In genomic region chr11:84685976-84686375, GRCh38 we compare ENCODE assay signal across 17 cellular contexts.
DNase-seq lines count a peak whose midpoint lies in the region; ATAC-seq and TF ChIP-seq lines count a peak whose summit lies in the region.
"Had no signal": no experiment of that assay in that cellular context is flagged by ENCODE, and none has a peak within 500 bp of the region (broad histone marks: within the 10 kb centered on the region; RNA-seq: fewer than 3 reads in every experiment).

No MANE protein-coding gene starts in this region.

- no peaks in the 10 kb centered on the region for H3K9me3 Mint-ChIP-seq in GM23338

- H3K4me1 ChIP-seq in GM23338 (ENCODE audit: insufficient read depth), result no peaks in the 10 kb centered on the region
- no peaks in the 10 kb centered on the region for H3K4me1 ChIP-seq in smooth muscle cell (ENCODE audit: low read depth)
- H3K4me1 ChIP-seq: BE2C had no signal

- H3K36me3 Mint-ChIP-seq in GM23338 (ENCODE audit: low read depth), result no peaks in the 10 kb centered on the region
- H3K36me3 Mint-ChIP-seq: CD4-positive, CD25-positive, alpha-beta regulatory T cell; CD8-positive, alpha-beta memory T cell had no signal

- no peak overlapping the region for H3K4me3 Mint-ChIP-seq in GM23338
- H3K4me3 Mint-ChIP-seq: CD4-positive, CD25-positive, alpha-beta regulatory T cell; CD8-positive, alpha-beta memory T cell had no signal

- 0 out of 2 replicates have a peak overlapping the region, but pooled peaks have one; percentile 13 for H3K27ac Mint-ChIP-seq in GM23338
- H3K27ac Mint-ChIP-seq: CD4-positive, CD25-positive, alpha-beta regulatory T cell; CD8-positive, alpha-beta memory T cell had no signal

- ATAC-seq in GM23338 (no peak), GM19351 (IDR thresholded peaks at IDR 0.05; ENCODE audit: unreplicated experiment) (no peak)

- H3K4me1 Mint-ChIP-seq in GM23338, result peaks cover 35% of the 10 kb centered on the region
- H3K4me1 Mint-ChIP-seq: CD4-positive, CD25-positive, alpha-beta regulatory T cell; CD8-positive, alpha-beta memory T cell had no signal

- H2AFZ ChIP-seq in GM23338 (no peak overlapping the region), smooth muscle cell (ENCODE audit: low read depth) (no peak overlapping the region)
- H2AFZ ChIP-seq: GM23248 had no signal

- no peaks in the 10 kb centered on the region for H3K9me2 ChIP-seq in GM23338 (ENCODE audit: insufficient read depth)

- 89% methylated on average over 6 of the region's 6 CpGs for WGBS in smooth muscle cell (ENCODE audit: low lambda C conversion rate)

- H3F3A ChIP-seq in GM23338 (replicated peaks; ENCODE audit: low read depth) (no peaks in the 10 kb centered on the region), smooth muscle cell (ENCODE audit: low read depth) (no peaks in the 10 kb centered on the region)

- no peak for TF ChIP-seq CTCF in GM23338 (conservative IDR thresholded peaks at IDR 0.05; ENCODE audit: low read depth in 2 of 2)
- TF ChIP-seq CTCF in smooth muscle cell (IDR thresholded peaks at IDR 0.05; ENCODE audit: borderline replicate concordance, insufficient read depth, poor library complexity, severe bottlenecking), result no peak

- H3K27me3 ChIP-seq in GM23338 (ENCODE audit: insufficient read depth), result no peaks in the 10 kb centered on the region
- no peaks in the 10 kb centered on the region for H3K27me3 ChIP-seq in smooth muscle cell (ENCODE audit: low read depth)
- H3K27me3 ChIP-seq: BE2C had no signal

- H3K27ac ChIP-seq in GM23338 (ENCODE audit: low read depth) (no peak overlapping the region), smooth muscle cell (ENCODE audit: low read depth) (peak overlapping the region; percentile 36)
- H3K27ac ChIP-seq: GM23248 had no signal

- H4K20me1 ChIP-seq in GM23338 (replicated peaks; ENCODE audit: insufficient read depth), result no peaks in the 10 kb centered on the region
- H4K20me1 ChIP-seq in smooth muscle cell (ENCODE audit: low read depth), result no peaks in the 10 kb centered on the region

- peaks cover 2% of the 10 kb centered on the region for H3K27me3 Mint-ChIP-seq in GM23338 (ENCODE audit: insufficient read depth, low read depth, poor library complexity)
- H3K27me3 Mint-ChIP-seq: CD4-positive, CD25-positive, alpha-beta regulatory T cell had no signal

- H3K79me2 ChIP-seq in GM23338 (replicated peaks; ENCODE audit: insufficient read depth) (no peaks in the 10 kb centered on the region), smooth muscle cell (ENCODE audit: low read depth) (no peaks in the 10 kb centered on the region)

- H3K4me2 ChIP-seq in GM23338 (no peak overlapping the region), smooth muscle cell (no peak overlapping the region)

- H3K4me3 ChIP-seq in GM23338, result no peak overlapping the region
- H3K4me3 ChIP-seq in smooth muscle cell, result no peak overlapping the region
- H3K4me3 ChIP-seq: GM23248 had no signal

- no peak overlapping the region for H3K9ac ChIP-seq in smooth muscle cell (ENCODE audit: low read depth)
- H3K9ac ChIP-seq: GM23248 had no signal

- DNase-seq in GM23338 (ENCODE audit: low spot score) (no peak), NCI-H446 treated with DMSO at 0.1 percent for 48 hours (lab: John Stamatoyannopoulos, UW) (peak; percentile 78), cerebellar cortex (ENCODE audit: low spot score) (peak; percentile 59), smooth muscle cell (lab: John Stamatoyannopoulos, UW; ENCODE audit: unreplicated experiment) (no peak), A172 (ENCODE audit: low spot score) (no peak), NCI-H82 (lab: John Stamatoyannopoulos, UW) (no peak)
- DNase-seq: ACHN; BE2C; CD4-positive, CD25-positive, alpha-beta regulatory T cell; CD8-positive, alpha-beta memory T cell; COR-L47; DMS153; DMS79; GM23248; H7; KG1 had no signal

- no peaks in the 10 kb centered on the region for H3K9me3 ChIP-seq in smooth muscle cell (replicated peaks; ENCODE audit: low read depth)
- H3K9me3 ChIP-seq: BE2C had no signal

- no peaks in the 10 kb centered on the region for H3K36me3 ChIP-seq in GM23338 (ENCODE audit: insufficient read depth)
- no peaks in the 10 kb centered on the region for H3K36me3 ChIP-seq in smooth muscle cell (ENCODE audit: low read depth)
- H3K36me3 ChIP-seq: BE2C had no signal

TF ChIP-seq in GM23338, 12 proteins besides CTCF, POLR2A, EP300 and RAD21 (continues in another document):
- TF ChIP-seq ZNF331 (CRISPR knock-in tag; IDR thresholded peaks at IDR 0.05; ENCODE audit: low read depth) (no peak), ETS1 (IDR thresholded peaks at IDR 0.05) (no peak), NANOG (IDR thresholded peaks at IDR 0.05; ENCODE audit: borderline replicate concordance) (no peak), JUNB (IDR thresholded peaks at IDR 0.05; ENCODE audit: unreplicated experiment) (no peak), ZNF462 (CRISPR knock-in tag; IDR thresholded peaks at IDR 0.05) (no peak), CREB1 (CRISPR knock-in tag; IDR thresholded peaks at IDR 0.05; ENCODE audit: low read depth) (no peak), POLR2AphosphoS5 (IDR thresholded peaks at IDR 0.05; ENCODE audit: low read depth) (no peak), STAT1 (IDR thresholded peaks at IDR 0.05; ENCODE audit: unreplicated experiment) (no peak), EZH2 (IDR thresholded peaks at IDR 0.05; ENCODE audit: low read depth, unreplicated experiment) (no peak), ZNF114 (CRISPR knock-in tag; IDR thresholded peaks at IDR 0.05) (no peak), EZH2phosphoT487 (IDR thresholded peaks at IDR 0.05; ENCODE audit: unreplicated experiment) (no peak)

Comparison
In these comparisons a context has a peak if more than half of its experiments do, and no peak if none do; other contexts are left out.
1. DNase-seq: peak in NCI-H446 treated with DMSO at 0.1 percent for 48 hours (single experiment) and cerebellar cortex (single experiment); none in GM23338 (single experiment), smooth muscle cell (single experiment), A172 (single experiment) and NCI-H82 (single experiment).